In the genomic region with DNA sequence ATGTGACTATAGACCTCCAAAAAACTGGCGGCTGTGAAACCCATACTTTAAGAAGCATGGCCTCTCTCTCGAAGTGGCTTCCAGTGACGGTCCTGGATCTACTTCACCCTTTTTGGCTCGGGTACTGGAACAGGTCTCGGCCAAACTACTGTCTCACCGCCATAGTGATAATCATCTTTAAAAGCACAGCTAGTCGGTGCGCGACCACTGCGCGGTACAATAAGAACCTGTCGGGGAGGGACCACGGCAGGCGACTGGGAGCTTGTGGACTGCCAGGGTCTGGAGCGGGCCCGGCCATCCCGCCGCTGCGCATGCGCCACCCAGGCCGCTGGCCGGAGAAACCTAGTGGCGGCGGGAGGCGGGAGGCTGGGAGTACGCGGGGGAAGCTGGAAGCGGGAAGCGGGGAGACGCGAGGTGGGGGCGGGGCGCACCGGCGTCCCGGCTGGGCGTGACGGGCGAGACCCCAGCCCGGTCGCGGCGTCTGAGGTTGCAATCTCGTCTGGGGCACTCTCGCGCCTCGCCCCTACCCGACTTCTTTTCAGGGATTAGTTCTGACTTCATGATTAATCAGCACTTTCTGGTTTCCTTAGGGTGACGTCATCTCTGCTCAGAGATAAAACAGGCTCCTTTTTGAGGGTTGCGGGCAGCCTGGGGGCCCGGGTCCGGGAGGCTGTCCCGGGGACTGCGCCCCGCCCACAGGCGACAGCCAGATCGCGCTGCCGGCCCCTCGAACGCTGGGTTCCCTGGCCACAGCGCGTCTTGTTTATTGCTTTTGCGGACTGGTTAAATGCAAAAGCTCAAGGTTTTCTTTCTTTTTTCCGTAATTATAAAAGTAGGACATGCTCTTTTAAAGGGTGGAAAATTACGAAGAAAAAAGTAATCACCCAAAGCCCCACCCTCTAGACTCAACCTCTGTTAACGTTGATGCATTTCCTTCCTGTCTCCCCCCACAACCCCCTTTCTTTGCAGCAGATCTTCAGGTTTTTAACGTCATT, we compare ENCODE assay signal across 8 cellular contexts.
DNase-seq lines count a peak whose midpoint lies in the region; ATAC-seq and TF ChIP-seq lines count a peak whose summit lies in the region.

No MANE protein-coding gene starts in this region.

- no peaks in the 10 kb centered on the region for H3K79me2 ChIP-seq in KMS-11 (ENCODE audit: insufficient read depth, low read depth)

- H3K4me2 ChIP-seq in KMS-11 = peak overlapping the region; percentile 89

- H2AFZ ChIP-seq in KMS-11 (ENCODE audit: low read depth) = peak overlapping the region; percentile 97
- H2AFZ ChIP-seq in neuron (ENCODE audit: low read depth, low read length) = peak overlapping the region; percentile 96

- H3K4me1 ChIP-seq in KMS-11 (ENCODE audit: low read depth, poor library complexity, severe bottlenecking) = peaks cover 15% of the 10 kb centered on the region
- peaks cover 6% of the 10 kb centered on the region for H3K4me1 ChIP-seq in neuron (ENCODE audit: insufficient read depth, low read length)

- no peaks in the 10 kb centered on the region for H3K9me3 ChIP-seq in neuron (ENCODE audit: low read length)

- no peaks in the 10 kb centered on the region for H3K36me3 ChIP-seq in KMS-11 (ENCODE audit: insufficient read depth)
- H3K36me3 ChIP-seq in neuron (ENCODE audit: insufficient read depth, low read length) = no peaks in the 10 kb centered on the region

- peak overlapping the region; percentile 89 for H3K9ac ChIP-seq in KMS-11

- peak; percentile 76 for ATAC-seq in GM21737 (IDR thresholded peaks at IDR 0.05; ENCODE audit: unreplicated experiment)

- H3K4me3 ChIP-seq in KMS-11 (IDR thresholded peaks at IDR 0.05; ENCODE audit: insufficient read depth, low read depth, low read length) = no peak overlapping the region
- H3K4me3 ChIP-seq in neuron (ENCODE audit: low read length) = peak overlapping the region; percentile 63

- no peak for TF ChIP-seq CTCF in KMS-11 (conservative IDR thresholded peaks at IDR 0.05; ENCODE audit: low read depth, low read length)

- H4K20me1 ChIP-seq in KMS-11 (ENCODE audit: insufficient read depth) = no peaks in the 10 kb centered on the region

- DNase-seq in DMS79 treated with DMSO at 0.1 percent for 48 hours (lab: John Stamatoyannopoulos, UW) (peak; percentile 34), SIG-M5 treated with dmso at 0.1 percent for 504 hours (lab: John Stamatoyannopoulos, UW; ENCODE audit: unreplicated experiment) (peak; percentile 75), foreskin melanocyte (peak; percentile 87), stromal cell of bone marrow (ENCODE audit: low read depth) (peak; percentile 88)
- DNase-seq in activated naive CD4-positive, alpha-beta T cell (lab: John Stamatoyannopoulos, UW) = peak; percentile 38 to 68 (median 45)

- no peaks in the 10 kb centered on the region for H3K27me3 ChIP-seq in KMS-11 (ENCODE audit: insufficient read depth, low read depth)
- H3K27me3 ChIP-seq in neuron (ENCODE audit: insufficient read depth, low read length) = no peaks in the 10 kb centered on the region

- H3K27ac ChIP-seq in KMS-11 = peak overlapping the region; percentile 58

Comparison
In these comparisons a context has a peak if more than half of its experiments do, and no peak if none do; other contexts are left out.
1. DNase-seq: peak in every context shown above with its lines; median percentile 88 in stromal cell of bone marrow; 87 in foreskin melanocyte; 75 in SIG-M5 treated with dmso at 0.1 percent for 504 hours; 45 in activated naive CD4-positive, alpha-beta T cell; 34 in DMS79 treated with DMSO at 0.1 percent for 48 hours.